8 cellular contexts compared by ENCODE assay signal in genomic region chr3:121883507-121883906, GRCh38. TPM values are rescaled to one million over a fixed set of nuclear protein-coding genes. Genes with fewer than 3 reads are reported as not detected.
A peak's percentile ranks its signal among the peaks of the same experiment; 100 is the strongest.
DNase-seq lines count a peak whose midpoint lies in the region; ATAC-seq, FAIRE-seq and TF ChIP-seq lines count a peak whose summit lies in the region.

No MANE protein-coding gene starts in this region.

- no peaks in the 10 kb centered on the region for H3K36me3 ChIP-seq in pancreas

- peak; percentile 4 for DNase-seq in NCI-H2029 treated with DMSO at 0.1 percent for 48 hours (lab: John Stamatoyannopoulos, UW)
- DNase-seq in NCI-H2029 (lab: John Stamatoyannopoulos, UW): no peak
- DNase-seq in LNCaP clone FGC (ENCODE audit: low read depth): no peak
- peak; percentile 43 to 44 for DNase-seq in cardiac fibroblast (ENCODE audit: low read depth in 2 of 2)
- DNase-seq in pancreas: no peak
- DNase-seq in immature natural killer cell: no peak
- no peak for DNase-seq in T1000 (lab: John Stamatoyannopoulos, UW)

- H3K4me1 ChIP-seq in pancreas: peaks cover 0 to 7% (median 0%) of the 10 kb centered on the region in 3 donors

- H3K27me3 ChIP-seq in pancreas: no peaks in the 10 kb centered on the region

- H3K4me3 Mint-ChIP-seq in immature natural killer cell: no peak overlapping the region

- H3K27ac Mint-ChIP-seq in immature natural killer cell: no peak overlapping the region

- intact Hi-C loops in pancreas (cut with DNase I): loop anchor here in 1 of 3 donors (10.0 kb wide), 1 partner anchor 111 kb away; no protein-coding TSS in a partner anchor

- 15 to 26% methylated on average over 1 of the region's 1 CpG for WGBS in pancreas, 2 donors

- peak in 2 of 4 donors; percentile 56 to 79 for ATAC-seq in pancreas
- ATAC-seq in GM21528 (IDR thresholded peaks at IDR 0.05; ENCODE audit: low FRiP score, unreplicated experiment): no peak

- H3K4me3 ChIP-seq in LNCaP clone FGC (ENCODE audit: low read depth, low read length) (no peak overlapping the region), cardiac fibroblast (replicated peaks in 1 of 2; ENCODE audit: low read depth in 2 of 2, low read length in 2 of 2) (no peak overlapping the region), pancreas (no peak overlapping the region)

- no peak for FAIRE-seq in pancreas (lab: Jason Lieb, UNC)

- H3K27ac ChIP-seq in pancreas: no peak overlapping the region

- peaks cover 0 to 14% (median 3%) of the 10 kb centered on the region in 3 donors for H3K36me3 Mint-ChIP-seq in immature natural killer cell

- no peaks in the 10 kb centered on the region for H3K4me1 Mint-ChIP-seq in immature natural killer cell

- H3K9me3 ChIP-seq in pancreas: no peaks in the 10 kb centered on the region

- H3K9me3 Mint-ChIP-seq in immature natural killer cell: no peaks in the 10 kb centered on the region

- TF ChIP-seq CTCF in LNCaP clone FGC (IDR thresholded peaks at IDR 0.05; ENCODE audit: control insufficient read depth, extremely low read depth, insufficient read depth) (peak; percentile 46), cardiac fibroblast (IDR thresholded peaks at IDR 0.05; ENCODE audit: low read depth, low read length) (peak; percentile 7), pancreas (IDR thresholded peaks at IDR 0.05) (peak in 3 of 4 donors; percentile 12 to 35 (median 19))

- no peaks in the 10 kb centered on the region for H3K27me3 Mint-ChIP-seq in immature natural killer cell (ENCODE audit: low read depth in 3 of 3)

RNA-seq across cellular contexts. Expression of gene SLC15A2, which starts 10.7 kb away (rescaled TPM):
- total RNA-seq in pancreas: 10 to 100 TPM in 2 of 6 donors, 1 to 10 TPM in 4; 4.5 to 22.5 (median 6.9) TPM
- polyA plus RNA-seq in pancreas (1 to 10 TPM; 1.9 to 2.8 TPM), immature natural killer cell (under 1 TPM in 2 of 3 donors, not detected in 1; 0.27 to 0.28 TPM)

RNA-seq across cellular contexts. Expression of gene EAF2, which starts 48.5 kb away (rescaled TPM):
- 1 to 10 TPM; 2.9 to 8.6 (median 4.0) TPM for total RNA-seq in pancreas
- polyA plus RNA-seq in pancreas (1 to 10 TPM; 3.1 to 4.7 TPM), immature natural killer cell (10 to 100 TPM in 2 of 3 donors, 1 to 10 TPM in 1; 9.2 to 18.9 (median 14.3) TPM)

RNA-seq across cellular contexts. Expression of gene IQCB1, which starts 48.6 kb away (rescaled TPM):
- 10 to 100 TPM in 4 of 6 donors, 1 to 10 TPM in 2; 9.0 to 12.2 (median 10.6) TPM for total RNA-seq in pancreas
- polyA plus RNA-seq in pancreas (10 to 100 TPM; 12.5 to 18.3 TPM), immature natural killer cell (10 to 100 TPM; 10.8 to 17.4 (median 11.5) TPM)

Comparison
In these comparisons a context has a peak if more than half of its experiments do, and no peak if none do; other contexts are left out.
1. DNase-seq: peak in NCI-H2029 treated with DMSO at 0.1 percent for 48 hours (single experiment) and cardiac fibroblast (2 of 2); none in NCI-H2029 (single experiment), LNCaP clone FGC (single experiment), pancreas (0 of 6), immature natural killer cell (0 of 3) and T1000 (single experiment).
2. Peak in every context shown above with its lines, with median percentiles within 50 percentile points of each other: CTCF ChIP-seq.